ENCODE assay signal across 8 cellular contexts in the genomic region with DNA sequence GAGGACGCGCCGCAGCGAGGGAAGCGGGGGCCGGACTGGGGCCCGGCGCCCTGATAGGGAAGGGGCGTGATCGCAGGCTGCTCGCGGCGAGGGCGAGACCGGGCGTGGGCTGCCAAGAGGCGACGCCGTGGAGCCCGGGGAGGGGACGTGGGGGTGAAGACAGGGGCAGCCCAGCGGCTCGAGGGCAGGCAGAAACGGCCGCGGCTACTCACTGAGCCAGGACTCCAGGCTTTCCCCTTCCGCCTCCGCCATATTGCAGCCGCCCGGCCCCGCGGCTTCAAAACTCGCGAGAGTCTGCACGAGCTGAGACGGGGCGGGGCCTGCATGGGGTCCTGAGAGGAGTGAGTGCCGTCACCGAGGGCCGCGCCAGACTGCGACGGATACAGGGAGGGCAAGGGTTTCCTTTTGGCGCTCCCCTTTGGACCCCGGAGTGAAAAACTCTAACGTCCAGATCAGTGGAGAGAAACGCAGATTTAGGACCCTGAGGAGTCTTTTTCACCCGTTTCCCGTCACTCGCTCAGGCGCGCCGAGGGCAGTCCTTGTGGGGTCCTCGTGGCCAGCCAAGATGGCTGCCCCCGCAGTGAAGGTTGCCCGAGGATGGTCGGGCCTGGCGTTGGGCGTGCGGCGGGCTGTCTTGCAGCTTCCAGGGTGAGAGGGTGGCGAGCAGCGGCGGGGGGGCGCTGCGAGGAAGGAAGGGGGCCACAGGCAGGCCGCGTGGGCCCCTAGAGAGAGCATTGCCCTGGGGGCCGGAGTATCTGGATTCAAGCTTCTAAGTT. TPM values are rescaled to one million over a fixed set of nuclear protein-coding genes. Genes with fewer than 3 reads are reported as not detected.
DNase-seq lines count a peak whose midpoint lies in the region; ATAC-seq, FAIRE-seq and TF ChIP-seq lines count a peak whose summit lies in the region.

Gene GGA3, minus strand, starts transcription at position 271 of the 776 bp plus-strand sequence. Its CDS starts 19 bp downstream, at position 252.
Gene MRPS7, plus strand, starts transcription at position 544 of the 776 bp plus-strand sequence. Its CDS starts 22 bp downstream, at position 566.

- DNase-seq in NCI-H1105 treated with DMSO at 0.1 percent for 48 hours (lab: John Stamatoyannopoulos, UW) (peak; percentile 81), SKM-1 treated with dmso at 0.1 percent for 144 hours (lab: John Stamatoyannopoulos, UW; ENCODE audit: unreplicated experiment) (peak; percentile 89), glutamatergic neuron (peak; percentile 97), pancreas (peak; percentile 92 to 98 (median 94)), thyroid gland (peak; percentile 95 to 96)

- peak within 1 kb of the TSS; percentile 71 for H3K4me3 ChIP-seq in GM08714 (ENCODE audit: low read length)
- H3K4me3 ChIP-seq in pancreas = peak within 1 kb of the TSS; percentile 98 to 100 (median 100)
- H3K4me3 ChIP-seq in thyroid gland (replicated peaks in 1 of 3) = peak within 1 kb of the TSS; percentile 43 to 99 (median 76)

- peak within 1 kb of the TSS; percentile 99 for H3K27ac Mint-ChIP-seq in activated naive CD8-positive, alpha-beta T cell
- peak within 1 kb of the TSS; percentile 98 for H3K27ac Mint-ChIP-seq in glutamatergic neuron (ENCODE audit: unreplicated experiment)

- H3K4me1 ChIP-seq in pancreas (peaks cover 8 to 17% (median 10%) of the 10 kb centered on the region in 3 donors), thyroid gland (peaks cover 19 to 24% of the 10 kb centered on the region in 2 donors)

- H3K36me3 ChIP-seq in pancreas (peaks cover 3 to 17% (median 4%) of the 10 kb centered on the region in 3 donors), thyroid gland (peaks cover 12 to 18% of the 10 kb centered on the region in 2 donors)

- H3K4me1 Mint-ChIP-seq in activated naive CD8-positive, alpha-beta T cell (ENCODE audit: low read depth) = peaks cover 54% of the 10 kb centered on the region
- H3K4me1 Mint-ChIP-seq in glutamatergic neuron (ENCODE audit: low read depth, unreplicated experiment) = peaks cover 12% of the 10 kb centered on the region

- no peak for FAIRE-seq in pancreas (lab: Jason Lieb, UNC)

- H3K27ac ChIP-seq in pancreas = peak within 1 kb of the TSS; percentile 96 to 99 (median 98)
- peak within 1 kb of the TSS; percentile 92 to 97 (median 96) for H3K27ac ChIP-seq in thyroid gland

- H3K9me3 ChIP-seq in pancreas (no peaks in the 10 kb centered on the region), thyroid gland (no peaks in the 10 kb centered on the region)

- H3K36me3 Mint-ChIP-seq in activated naive CD8-positive, alpha-beta T cell = peaks cover 7% of the 10 kb centered on the region
- no peaks in the 10 kb centered on the region for H3K36me3 Mint-ChIP-seq in glutamatergic neuron (ENCODE audit: unreplicated experiment)

- ATAC-seq in HG02642 (IDR thresholded peaks at IDR 0.05; ENCODE audit: poor library complexity, unreplicated experiment) (peak; percentile 90), pancreas (peak; percentile 98 to 99 (median 98))

- 1% methylated on average over 58 to 68 of the region's 69 CpGs for WGBS in pancreas, 2 donors
- WGBS in thyroid gland, 2 donors = 0% methylated on average over 18 to 19 of the region's 69 CpGs

- TF ChIP-seq CTCF in glutamatergic neuron (IDR thresholded peaks at IDR 0.05; ENCODE audit: partially characterized antibody, unreplicated experiment) = no peak
- TF ChIP-seq CTCF in pancreas (IDR thresholded peaks at IDR 0.05) = no peak
- TF ChIP-seq CTCF in thyroid gland (IDR thresholded peaks at IDR 0.05) = peak in 1 of 6 experiments; percentile 19

- intact Hi-C loops in pancreas (cut with DNase I) (no loop called here), thyroid gland (cut with DNase I) (no loop called here)

- no peaks in the 10 kb centered on the region for H3K27me3 ChIP-seq in pancreas
- no peaks in the 10 kb centered on the region for H3K27me3 ChIP-seq in thyroid gland

- H3K4me3 Mint-ChIP-seq in activated naive CD8-positive, alpha-beta T cell = peak within 1 kb of the TSS; percentile 99
- H3K4me3 Mint-ChIP-seq in glutamatergic neuron (ENCODE audit: unreplicated experiment) = peak within 1 kb of the TSS; percentile 99

- no peaks in the 10 kb centered on the region for H3K9me3 Mint-ChIP-seq in activated naive CD8-positive, alpha-beta T cell (ENCODE audit: low read depth)
- peaks cover 6% of the 10 kb centered on the region for H3K9me3 Mint-ChIP-seq in glutamatergic neuron (ENCODE audit: unreplicated experiment)

- no peaks in the 10 kb centered on the region for H3K27me3 Mint-ChIP-seq in activated naive CD8-positive, alpha-beta T cell
- peaks cover 2% of the 10 kb centered on the region for H3K27me3 Mint-ChIP-seq in glutamatergic neuron (ENCODE audit: unreplicated experiment)

- peak; percentile 3 to 71 for TF ChIP-seq POLR2A in thyroid gland (IDR thresholded peaks at IDR 0.05)

RNA-seq across cellular contexts. Expression of gene GGA3, which starts in this region (rescaled TPM):
- total RNA-seq in glutamatergic neuron (ENCODE audit: unreplicated experiment) = 65.0 TPM
- total RNA-seq in pancreas = 10 to 100 TPM; 13.9 to 31.1 (median 20.2) TPM
- polyA plus RNA-seq in pancreas = 10 to 100 TPM; 25.9 to 39.7 TPM
- total RNA-seq in thyroid gland = 10 to 100 TPM; 22.5 to 38.4 (median 24.1) TPM

RNA-seq across cellular contexts. Expression of gene MRPS7, which starts in this region (rescaled TPM):
- total RNA-seq in glutamatergic neuron (ENCODE audit: unreplicated experiment) (48.8 TPM), pancreas (10 to 100 TPM; 11.3 to 24.1 (median 19.2) TPM), thyroid gland (10 to 100 TPM; 29.9 to 59.4 (median 41.0) TPM)
- polyA plus RNA-seq in pancreas = 10 to 100 TPM; 23.3 to 34.0 TPM

Comparison
In these comparisons a context has a peak if more than half of its experiments do, and no peak if none do; other contexts are left out.
1. Peak in every context shown above with its lines: DNase-seq, ATAC-seq, H3K4me3 ChIP-seq and H3K27ac ChIP-seq.